8 cellular contexts compared by ENCODE assay signal in the genomic region with DNA sequence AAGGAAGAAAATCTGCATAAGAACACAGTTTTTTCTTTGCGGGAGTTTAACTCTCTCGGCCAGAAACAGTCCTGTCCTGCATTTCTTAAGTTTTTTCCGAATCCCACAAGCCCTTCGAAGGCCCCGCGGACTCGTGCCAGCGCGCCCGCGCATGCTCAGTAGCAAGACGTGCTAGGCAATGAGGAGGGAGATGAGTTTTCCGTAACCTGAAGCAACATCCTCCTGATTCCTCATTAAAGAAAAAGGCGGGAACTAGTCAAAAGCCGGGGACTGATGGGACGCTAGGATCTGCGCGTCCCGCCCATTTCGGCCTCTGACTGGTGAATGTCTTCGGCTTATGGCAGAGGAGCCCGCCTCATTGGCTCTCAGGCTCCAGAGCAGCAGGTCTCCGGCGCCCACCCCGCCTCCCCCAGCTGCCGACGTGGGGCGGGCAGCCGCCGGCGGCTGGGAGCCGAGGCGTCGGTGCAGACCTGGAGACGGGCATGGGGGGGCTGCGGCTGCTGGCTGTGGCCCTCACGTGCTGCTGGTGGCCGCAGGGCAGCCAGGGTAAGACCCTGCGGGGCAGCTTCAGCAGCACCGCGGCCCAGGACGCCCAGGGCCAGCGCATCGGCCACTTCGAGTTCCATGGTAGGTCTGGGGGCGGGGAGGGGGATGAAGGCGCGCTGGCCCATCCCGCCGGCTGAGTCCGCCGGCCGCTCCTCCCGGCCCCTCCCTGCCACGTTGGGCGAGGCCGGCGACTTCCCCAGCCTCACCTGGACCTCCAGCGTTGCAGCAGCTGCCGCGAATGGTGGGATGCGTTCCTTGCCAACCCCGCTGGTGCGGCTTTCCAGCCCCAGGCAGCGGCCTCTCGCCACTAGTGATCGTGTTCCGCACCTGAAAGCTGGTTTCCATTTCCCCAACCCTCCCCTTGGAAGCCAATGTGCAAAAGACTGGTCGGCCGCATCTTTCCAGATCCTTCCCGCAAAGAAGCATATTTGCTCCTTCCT. TPM values are rescaled to one million over a fixed set of nuclear protein-coding genes. Genes with fewer than 3 reads are reported as not detected.
DNase-seq lines count a peak whose midpoint lies in the region; ATAC-seq and TF ChIP-seq lines count a peak whose summit lies in the region.

Gene GPR180 (plus strand): TSS at position 412 of the 986 bp plus-strand sequence. CDS start 71 bp downstream, at position 483.

- BruUV-seq in PC-3 (replicated peaks; lab: Mats Ljungman, UMichigan): no TSS peak

- H3K79me2 ChIP-seq in PC-3 (ENCODE audit: low read length): peaks cover 31% of the 10 kb centered on the region

- no peaks in the 10 kb centered on the region for H3F3A ChIP-seq in PC-3 (ENCODE audit: low read length, unreplicated experiment)

- H3K9me2 ChIP-seq in PC-3 (replicated peaks; ENCODE audit: low read length): no peaks in the 10 kb centered on the region

- peak; percentile 98 for DNase-seq in DMS153 treated with DMSO at 0.1 percent for 48 hours (lab: John Stamatoyannopoulos, UW; ENCODE audit: unreplicated experiment)
- peak; percentile 96 for DNase-seq in PC-3
- DNase-seq in activated T-cell treated with anti-CD3 and anti-CD28 coated beads, Interleukin-2, amount 50 U/mL, for 24 hours: peak; percentile 90
- peak; percentile 94 for DNase-seq in erythroblast (lab: John Stamatoyannopoulos, UW)
- DNase-seq in mucosa of gallbladder (ENCODE audit: low spot score): peak; percentile 98
- peak; percentile 85 for DNase-seq in stimulated activated CD8-positive, alpha-beta memory T cell treated with anti-CD3 and anti-CD28 coated beads, Interleukin-4, amount 100 ng/mL, for 24 hours (ENCODE audit: low read depth)

- peak; percentile 99 for ATAC-seq in GM21576 (IDR thresholded peaks at IDR 0.05; ENCODE audit: unreplicated experiment)
- peak; percentile 99 for ATAC-seq in PC-3

- TF ChIP-seq CTCF in PC-3 (conservative IDR thresholded peaks at IDR 0.05; ENCODE audit: low read depth, low read length): no peak

- H3K36me3 Mint-ChIP-seq in IgD-negative memory B cell: peaks cover 1% of the 10 kb centered on the region
- peaks cover 33% of the 10 kb centered on the region for H3K36me3 Mint-ChIP-seq in activated T-cell treated with anti-CD3 and anti-CD28 coated beads, Interleukin-2, amount 50 U/mL, for 24 hours (ENCODE audit: low read depth)

- intact Hi-C loops in PC-3 (cut with micrococcal nuclease): loop anchor here (2.0 kb wide), 1 partner anchor 53 kb away; no protein-coding TSS in a partner anchor

- H3K4me2 ChIP-seq in PC-3 (ENCODE audit: low read length): peak within 1 kb of the TSS; percentile 89

- no peaks in the 10 kb centered on the region for H3K9me3 Mint-ChIP-seq in IgD-negative memory B cell
- H3K9me3 Mint-ChIP-seq in activated T-cell treated with anti-CD3 and anti-CD28 coated beads, Interleukin-2, amount 50 U/mL, for 24 hours: peaks cover 5% of the 10 kb centered on the region

- peak within 1 kb of the TSS; percentile 84 for H2AFZ ChIP-seq in PC-3 (ENCODE audit: low read length)

- H3K4me3 ChIP-seq in PC-3 (ENCODE audit: low read length): peak within 1 kb of the TSS; percentile 95

- peak within 1 kb of the TSS; percentile 91 for H3K9ac ChIP-seq in PC-3 (ENCODE audit: low read length)

- peak; percentile 74 for TF ChIP-seq POLR2A in erythroblast (IDR thresholded peaks at IDR 0.05; ENCODE audit: low read length)

- H4K20me1 ChIP-seq in PC-3 (ENCODE audit: low read length): no peaks in the 10 kb centered on the region

- peaks cover 10% of the 10 kb centered on the region for H3K36me3 ChIP-seq in PC-3 (ENCODE audit: low read depth, low read length)

- no peaks in the 10 kb centered on the region for H3K27me3 Mint-ChIP-seq in IgD-negative memory B cell
- no peaks in the 10 kb centered on the region for H3K27me3 Mint-ChIP-seq in activated T-cell treated with anti-CD3 and anti-CD28 coated beads, Interleukin-2, amount 50 U/mL, for 24 hours

- CTCF ChIA-PET in PC-3 (lab: Charles Lee): no interaction called here

- peak within 1 kb of the TSS; percentile 40 for H3K27ac ChIP-seq in PC-3 (ENCODE audit: low read length)

- POLR2A ChIA-PET in PC-3 (lab: Charles Lee; ENCODE audit: unreplicated experiment): interaction anchor here (0.7 kb wide), 1 partner anchor 597 kb away, joined by 17 read pairs; no protein-coding TSS in a partner anchor

- peak within 1 kb of the TSS; percentile 86 to 98 (median 94) for H3K4me3 Mint-ChIP-seq in IgD-negative memory B cell
- peak within 1 kb of the TSS; percentile 88 for H3K4me3 Mint-ChIP-seq in activated T-cell treated with anti-CD3 and anti-CD28 coated beads, Interleukin-2, amount 50 U/mL, for 24 hours

- H3K27me3 ChIP-seq in PC-3 (ENCODE audit: low read length): no peaks in the 10 kb centered on the region

- H3K4me1 Mint-ChIP-seq in IgD-negative memory B cell: peaks cover 14 to 20% (median 16%) of the 10 kb centered on the region in 3 donors
- H3K4me1 Mint-ChIP-seq in activated T-cell treated with anti-CD3 and anti-CD28 coated beads, Interleukin-2, amount 50 U/mL, for 24 hours (ENCODE audit: low read depth): peaks cover 30% of the 10 kb centered on the region

- H3K27ac Mint-ChIP-seq in IgD-negative memory B cell: peak within 1 kb of the TSS; percentile 52 to 95 (median 87)
- H3K27ac Mint-ChIP-seq in activated T-cell treated with anti-CD3 and anti-CD28 coated beads, Interleukin-2, amount 50 U/mL, for 24 hours: peak within 1 kb of the TSS; percentile 91

- no peaks in the 10 kb centered on the region for H3K9me3 ChIP-seq in PC-3 (ENCODE audit: low read length)

- H3K4me1 ChIP-seq in PC-3 (ENCODE audit: insufficient read depth, low read length): peaks cover 9% of the 10 kb centered on the region

RNA-seq across cellular contexts. Expression of gene GPR180, which starts in this region (rescaled TPM):
- polyA plus RNA-seq in IgD-negative memory B cell: 1.9 TPM
- total RNA-seq in PC-3 (2014; rRNA removed) (3.9 and 5.6 TPM in 2 replicates), mucosa of gallbladder (4.9 TPM)

Comparison
In these comparisons a context has a peak if more than half of its experiments do, and no peak if none do; other contexts are left out.
1. Peak in every context shown above with its lines: DNase-seq, ATAC-seq, H3K4me3 ChIP-seq and H3K27ac ChIP-seq.